8 cellular contexts compared by ENCODE assay signal in genomic region chr2:151289972-151290335, GRCh38. TPM values are rescaled to one million over a fixed set of nuclear protein-coding genes. Genes with fewer than 3 reads are reported as not detected.
DNase-seq lines count a peak whose midpoint lies in the region; TF ChIP-seq lines count a peak whose summit lies in the region.

No MANE protein-coding gene starts in this region.

- H3K27me3 ChIP-seq in H7 (ENCODE audit: control insufficient read depth, insufficient read depth, low read length) = no peaks in the 10 kb centered on the region

- peak overlapping the region; percentile 94 to 95 (median 94) for H3K4me3 Mint-ChIP-seq in immature natural killer cell

- peak; percentile 82 for DNase-seq in NCI-H2227 treated with DMSO at 0.1 percent for 48 hours (lab: John Stamatoyannopoulos, UW)
- no peak for DNase-seq in NCI-H2227 (lab: John Stamatoyannopoulos, UW; ENCODE audit: unreplicated experiment)
- DNase-seq in H7 = peak; percentile 45
- no peak for DNase-seq in LNCaP clone FGC (ENCODE audit: low read depth)
- DNase-seq in astrocyte of the spinal cord (ENCODE audit: low read depth, low spot score) = no peak
- DNase-seq in immature natural killer cell = no peak
- peak; percentile 36 for DNase-seq in stimulated activated CD4-positive, alpha-beta T cell treated with anti-CD3 and anti-CD28 coated beads, Interleukin-4, amount 100 ng/mL, for 24 hours
- no peak for DNase-seq in NCI-H128 (lab: John Stamatoyannopoulos, UW; ENCODE audit: unreplicated experiment)

- peaks cover 40 to 47% of the 10 kb centered on the region in 2 donors for H3K4me1 Mint-ChIP-seq in immature natural killer cell

- peaks cover 0 to 3% (median 0%) of the 10 kb centered on the region in 6 donors for H3K9me3 Mint-ChIP-seq in immature natural killer cell

- H3K27me3 Mint-ChIP-seq in immature natural killer cell (ENCODE audit: low read depth in 3 of 3) = peaks cover 4 to 14% (median 10%) of the 10 kb centered on the region in 3 donors

- TF ChIP-seq CTCF in LNCaP clone FGC (IDR thresholded peaks at IDR 0.05; ENCODE audit: control insufficient read depth, extremely low read depth, insufficient read depth) = no peak
- no peak for TF ChIP-seq CTCF in astrocyte of the spinal cord (IDR thresholded peaks at IDR 0.05; ENCODE audit: low read depth, low read length)

- peaks cover 0 to 5% (median 0%) of the 10 kb centered on the region in 3 donors for H3K36me3 Mint-ChIP-seq in immature natural killer cell

- no peaks in the 10 kb centered on the region for H3K36me3 ChIP-seq in H7 (replicated peaks; ENCODE audit: control insufficient read depth, insufficient read depth, low read length)

- H3K27ac Mint-ChIP-seq in immature natural killer cell = peak overlapping the region; percentile 93 to 99 (median 97)

- in situ Hi-C loops in astrocyte of the spinal cord (cut with HindIII; ENCODE audit: low sequenced_read_pairs) = no loop called here

- H3K4me3 ChIP-seq in H7 (ENCODE audit: insufficient read depth, low read depth, low read length) (peak overlapping the region; percentile 64), LNCaP clone FGC (ENCODE audit: low read depth, low read length) (peak overlapping the region; percentile 51), astrocyte of the spinal cord (ENCODE audit: low read depth, low read length) (peak overlapping the region; percentile 51)

RNA-seq across cellular contexts. Expression of gene NMI, which starts 0.5 kb away (rescaled TPM):
- 2.0 and 2.8 TPM in 2 replicates for total RNA-seq in H7 (2014; rRNA removed; shearing (Covaris generic))
- polyA plus RNA-seq in immature natural killer cell = 10 to 100 TPM; 46.9 to 66.0 (median 56.1) TPM

RNA-seq across cellular contexts. Expression of gene RBM43, which starts 28.3 kb away (rescaled TPM):
- 0.59 and 4.1 TPM in 2 replicates for total RNA-seq in H7 (2014; rRNA removed; shearing (Covaris generic))
- 1 to 10 TPM in 2 of 3 donors, under 1 TPM in 1; 0.83 to 3.8 (median 1.6) TPM for polyA plus RNA-seq in immature natural killer cell

Comparison
In these comparisons a context has a peak if more than half of its experiments do, and no peak if none do; other contexts are left out.
1. DNase-seq: peak in NCI-H2227 treated with DMSO at 0.1 percent for 48 hours (single experiment), H7 (single experiment) and stimulated activated CD4-positive, alpha-beta T cell treated with anti-CD3 and anti-CD28 coated beads, Interleukin-4, amount 100 ng/mL, for 24 hours (single experiment); none in NCI-H2227 (single experiment), LNCaP clone FGC (single experiment), astrocyte of the spinal cord (single experiment), immature natural killer cell (0 of 3) and NCI-H128 (single experiment).
2. Peak in every context shown above with its lines, with median percentiles within 50 percentile points of each other: H3K4me3 ChIP-seq.